11 cellular contexts compared by ENCODE assay signal in genomic region chr2:97911210-97911921, GRCh38.
DNase-seq lines count a peak whose midpoint lies in the region; ATAC-seq and TF ChIP-seq lines count a peak whose summit lies in the region.
"Had no signal": no experiment of that assay in that cellular context is flagged by ENCODE, and none has a peak within 500 bp of the region (broad histone marks: within the 10 kb centered on the region; RNA-seq: fewer than 3 reads in every experiment).

No MANE protein-coding gene starts in this region.

- no peaks in the 10 kb centered on the region for H3K9me3 ChIP-seq in fibroblast of lung (ENCODE audit: control insufficient read depth, insufficient read depth, low read depth, low read length)
- no peaks in the 10 kb centered on the region for H3K9me3 ChIP-seq in prostate gland
- no peaks in the 10 kb centered on the region for H3K9me3 ChIP-seq in WERI-Rb-1 (ENCODE audit: severe bottlenecking)

- ATAC-seq in GM21717 (IDR thresholded peaks at IDR 0.05; ENCODE audit: unreplicated experiment) = peak; percentile 57

- H3K4me3 ChIP-seq in fibroblast of lung (replicated peaks in 1 of 4; ENCODE audit: control extremely low read depth in 1 of 4, insufficient read depth in 1 of 4, low read depth in 3 of 4, low read length in 4 of 4) (no peak overlapping the region), prostate gland (no peak overlapping the region), WERI-Rb-1 (ENCODE audit: low read depth, low read length) (no peak overlapping the region)

- H3K27me3 ChIP-seq in fibroblast of lung (ENCODE audit: control insufficient read depth, insufficient read depth, low read length) (no peaks in the 10 kb centered on the region), prostate gland (replicated peaks; ENCODE audit: insufficient read depth) (no peaks in the 10 kb centered on the region), WERI-Rb-1 (ENCODE audit: insufficient read depth, low read depth, severe bottlenecking) (no peaks in the 10 kb centered on the region)

- no peaks in the 10 kb centered on the region for H3K4me1 ChIP-seq in fibroblast of lung (ENCODE audit: control insufficient read depth, extremely low read depth, insufficient read depth, low read length)
- no peaks in the 10 kb centered on the region for H3K4me1 ChIP-seq in prostate gland (replicated peaks)

- in situ Hi-C loops in KBM-7 (cut with MboI; ENCODE audit: low pct_unique_long_range_greater_than_20kb, low sequenced_read_pairs) = no loop called here

- TF ChIP-seq CTCF in GM10266 (IDR thresholded peaks at IDR 0.05; ENCODE audit: control insufficient read depth, insufficient read depth, low read depth, missing control alignments) = no peak
- no peak for TF ChIP-seq CTCF in fibroblast of lung (conservative IDR thresholded peaks at IDR 0.05 in 1 of 2, IDR thresholded peaks at IDR 0.05 in 1 of 2; ENCODE audit: low read depth in 1 of 2, low read length in 2 of 2)
- TF ChIP-seq CTCF in prostate gland (IDR thresholded peaks at IDR 0.05) = no peak
- no peak for TF ChIP-seq CTCF in WERI-Rb-1 (IDR thresholded peaks at IDR 0.05; ENCODE audit: low read depth, low read length)

- 79% methylated on average over 4 of the region's 4 CpGs for WGBS in prostate gland

- no peak overlapping the region for H2AFZ ChIP-seq in fibroblast of lung (ENCODE audit: low read length)

- H3K79me2 ChIP-seq in fibroblast of lung (ENCODE audit: control insufficient read depth, insufficient read depth, low read length) = no peaks in the 10 kb centered on the region

- H3K36me3 ChIP-seq in fibroblast of lung (ENCODE audit: control insufficient read depth, insufficient read depth, low read length) (peaks cover 1% of the 10 kb centered on the region), prostate gland (no peaks in the 10 kb centered on the region), WERI-Rb-1 (peaks cover under 1% of the 10 kb centered on the region; the same call in 1 of the 2 replicates)

- DNase-seq in GM10266 (ENCODE audit: extremely low spot score) (peak; percentile 31), KBM-7 (peak; percentile 76), fibroblast of lung (ENCODE audit: low read depth in 2 of 2) (peak; percentile 20 to 51), prostate gland (ENCODE audit: low spot score) (no peak), HPDE6-E6E7 (ENCODE audit: extremely low spot score) (no peak), WERI-Rb-1 (no peak)
- DNase-seq in activated CD4-positive, CD25-positive, alpha-beta regulatory T cell (lab: John Stamatoyannopoulos, UW) = no peak
- DNase-seq: activated naive CD8-positive, alpha-beta T cell treated with anti-CD3 and anti-CD28 coated beads, Interleukin-2, amount 10 ng/mL, durations not matched to agents 7 days and 5 days; NCI-H446; stimulated activated CD8-positive, alpha-beta memory T cell treated with anti-CD3 and anti-CD28 coated beads, Interleukin-4, amount 100 ng/mL, for 48 hours had no signal

- TF ChIP-seq POLR2A in prostate gland (IDR thresholded peaks at IDR 0.05) = no peak

- peaks cover 1% of the 10 kb centered on the region for H4K20me1 ChIP-seq in fibroblast of lung (ENCODE audit: control insufficient read depth, extremely low read depth, insufficient read depth, low read length)

- H3K9ac ChIP-seq in fibroblast of lung (ENCODE audit: insufficient read depth, low read length) = no peak overlapping the region

- intact Hi-C loops in prostate gland (cut with DNase I) = no loop called here

- no peak overlapping the region for H3K4me2 ChIP-seq in fibroblast of lung (ENCODE audit: extremely low read depth, insufficient read depth, low read length)

- H3K27ac ChIP-seq in fibroblast of lung (ENCODE audit: insufficient read depth, low read length) = no peak overlapping the region
- H3K27ac ChIP-seq in prostate gland = no peak overlapping the region
- no peak overlapping the region for H3K27ac ChIP-seq in WERI-Rb-1

Comparison
In these comparisons a context has a peak if more than half of its experiments do, and no peak if none do; other contexts are left out.
1. DNase-seq: peak in GM10266 (single experiment), KBM-7 (single experiment) and fibroblast of lung (2 of 2); none in prostate gland (single experiment), HPDE6-E6E7 (single experiment), WERI-Rb-1 (single experiment) and activated CD4-positive, CD25-positive, alpha-beta regulatory T cell (0 of 4).